Comparison of ENCODE assay signal across 15 cellular contexts in the genomic region with DNA sequence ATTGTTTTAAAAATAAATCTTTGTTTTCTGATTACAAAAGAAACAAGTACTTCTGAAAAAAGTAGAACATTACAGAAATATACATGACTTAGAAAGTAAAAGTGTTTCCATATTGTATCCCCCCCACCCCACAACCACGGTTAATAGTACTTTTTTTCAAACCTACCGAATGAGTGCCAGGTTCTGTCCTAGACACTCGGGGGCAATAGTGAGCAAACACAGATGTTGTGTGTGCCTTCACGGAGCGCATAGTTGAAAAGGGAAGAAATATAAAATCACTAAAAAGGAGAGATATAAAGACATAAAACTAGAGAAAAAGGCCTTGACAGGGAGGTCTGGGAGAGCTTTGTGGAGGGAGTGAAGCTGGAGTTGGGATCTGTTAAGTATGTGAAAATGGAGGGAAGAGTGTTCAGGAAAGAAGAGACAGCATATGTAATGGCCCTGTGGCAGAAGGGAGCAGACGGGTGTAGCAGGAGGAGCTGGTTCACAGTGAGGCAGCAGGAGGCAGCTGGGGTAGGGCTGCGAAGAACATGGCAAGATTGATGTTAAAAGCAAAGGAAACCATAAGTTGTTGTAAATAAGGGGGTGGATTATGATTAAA. TPM values are rescaled to one million over a fixed set of nuclear protein-coding genes. Genes with fewer than 3 reads are reported as not detected.
A peak's percentile ranks its signal among the peaks of the same experiment; 100 is the strongest.
DNase-seq lines count a peak whose midpoint lies in the region; ATAC-seq and TF ChIP-seq lines count a peak whose summit lies in the region.
"Had no signal": no experiment of that assay in that cellular context is flagged by ENCODE, and none has a peak within 500 bp of the region (broad histone marks: within the 10 kb centered on the region; RNA-seq: fewer than 3 reads in every experiment).

No MANE protein-coding gene starts in this region.

- H3K4me3 ChIP-seq in cardiac muscle cell (no peak overlapping the region), OCI-LY1 (ENCODE audit: low read depth, low read length, poor library complexity, severe bottlenecking) (no peak overlapping the region), fibroblast of the aortic adventitia (ENCODE audit: low read depth, low read length) (no peak overlapping the region)
- H3K4me3 ChIP-seq: uterus had no signal

- H3K4me2 ChIP-seq in OCI-LY1 (ENCODE audit: low read length), result no peak overlapping the region

- H3K4me1 Mint-ChIP-seq in CD14-positive monocyte, result peaks cover 15% of the 10 kb centered on the region
- H3K4me1 Mint-ChIP-seq in stimulated activated memory B cell treated with anti-CD40 and anti-IgM and Interleukin-4, amounts not matched to agents 10 μg/mL and 1 μg/mL and 100 μg/mL, for 72 hours, result peaks cover 36% of the 10 kb centered on the region
- H3K4me1 Mint-ChIP-seq: T-helper 17 cell had no signal

- no peak for DNase-seq in cardiac muscle cell (ENCODE audit: low read depth in 1 of 2, low spot score in 1 of 2)
- DNase-seq in cardiac septum (ENCODE audit: low spot score), result no peak
- DNase-seq in fibroblast of the aortic adventitia (ENCODE audit: low read depth), result no peak
- DNase-seq in CD14-positive monocyte (ENCODE audit: low spot score), result no peak
- no peak for DNase-seq in MV-4-11 (lab: John Stamatoyannopoulos, UW)
- DNase-seq: EL, hippocampal formation, NCI-H2029 treated with DMSO at 0.1 percent for 48 hours, T-helper 17 cell, uterus had no signal

- H3K27me3 ChIP-seq in cardiac muscle cell, result no peaks in the 10 kb centered on the region
- H3K27me3 ChIP-seq in OCI-LY1 (ENCODE audit: insufficient read depth, low read length), result no peaks in the 10 kb centered on the region
- H3K27me3 ChIP-seq: uterus had no signal

- no peak for ATAC-seq in stimulated activated memory B cell treated with anti-CD40 and anti-IgM and Interleukin-4, amounts not matched to agents 10 μg/mL and 1 μg/mL and 100 μg/mL, for 72 hours
- no peak for ATAC-seq in GM21360 (IDR thresholded peaks at IDR 0.05; ENCODE audit: unreplicated experiment)
- ATAC-seq: T-helper 17 cell had no signal

- no peak overlapping the region for H3K27ac Mint-ChIP-seq in CD14-positive monocyte
- H3K27ac Mint-ChIP-seq in stimulated activated memory B cell treated with anti-CD40 and anti-IgM and Interleukin-4, amounts not matched to agents 10 μg/mL and 1 μg/mL and 100 μg/mL, for 72 hours, result no peak overlapping the region
- H3K27ac Mint-ChIP-seq: T-helper 17 cell had no signal

- no peaks in the 10 kb centered on the region for H3K4me1 ChIP-seq in cardiac muscle cell (ENCODE audit: low read depth)
- H3K4me1 ChIP-seq in OCI-LY1 (ENCODE audit: insufficient read depth, low read length, severe bottlenecking), result no peaks in the 10 kb centered on the region
- H3K4me1 ChIP-seq: parathyroid adenoma, uterus had no signal

- intact Hi-C loops in cardiac septum (cut with DNase I), result no loop called here
- intact Hi-C loops in CD14-positive monocyte (cut with micrococcal nuclease), result no loop called here

- H3K9me3 Mint-ChIP-seq in CD14-positive monocyte, result no peaks in the 10 kb centered on the region
- H3K9me3 Mint-ChIP-seq in stimulated activated memory B cell treated with anti-CD40 and anti-IgM and Interleukin-4, amounts not matched to agents 10 μg/mL and 1 μg/mL and 100 μg/mL, for 72 hours, result no peaks in the 10 kb centered on the region

- no peak overlapping the region for H3K4me3 Mint-ChIP-seq in CD14-positive monocyte
- H3K4me3 Mint-ChIP-seq in stimulated activated memory B cell treated with anti-CD40 and anti-IgM and Interleukin-4, amounts not matched to agents 10 μg/mL and 1 μg/mL and 100 μg/mL, for 72 hours, result no peak overlapping the region
- H3K4me3 Mint-ChIP-seq: T-helper 17 cell had no signal

- H3K9me3 ChIP-seq in cardiac muscle cell (ENCODE audit: low read depth), result no peaks in the 10 kb centered on the region
- H3K9me3 ChIP-seq in OCI-LY1 (ENCODE audit: low read length), result no peaks in the 10 kb centered on the region
- H3K9me3 ChIP-seq: uterus had no signal

- no peaks in the 10 kb centered on the region for H3F3A ChIP-seq in OCI-LY1 (ENCODE audit: insufficient read depth, low read length)

- TF ChIP-seq CTCF in cardiac muscle cell (IDR thresholded peaks at IDR 0.05; ENCODE audit: low read depth, low read length), result peak; percentile 13
- peak; percentile 26; the same call in 1 of the 2 replicates for TF ChIP-seq CTCF in OCI-LY1 (IDR thresholded peaks at IDR 0.05; ENCODE audit: low read length)
- peak; percentile 17 for TF ChIP-seq CTCF in fibroblast of the aortic adventitia (IDR thresholded peaks at IDR 0.05; ENCODE audit: insufficient read depth, low read length)
- no peak for TF ChIP-seq CTCF in CD14-positive monocyte (IDR thresholded peaks at IDR 0.05)

- no peaks in the 10 kb centered on the region for H4K20me1 ChIP-seq in OCI-LY1 (ENCODE audit: insufficient read depth, low read length)

- H3K36me3 ChIP-seq in cardiac muscle cell, result no peaks in the 10 kb centered on the region
- H3K36me3 ChIP-seq in OCI-LY1 (ENCODE audit: insufficient read depth, low read length), result no peaks in the 10 kb centered on the region
- H3K36me3 ChIP-seq: uterus had no signal

- no peak overlapping the region for H2AFZ ChIP-seq in OCI-LY1 (ENCODE audit: low read length)
- H2AFZ ChIP-seq: parathyroid adenoma had no signal

- H3K27ac ChIP-seq in cardiac muscle cell, result no peak overlapping the region
- H3K27ac ChIP-seq in OCI-LY1 (ENCODE audit: low read depth, low read length, poor library complexity, severe bottlenecking), result no peak overlapping the region
- H3K27ac ChIP-seq: parathyroid adenoma, uterus had no signal

- no peaks in the 10 kb centered on the region for H3K79me2 ChIP-seq in OCI-LY1 (ENCODE audit: insufficient read depth, low read length)
- H3K79me2 ChIP-seq: parathyroid adenoma had no signal

- no peak overlapping the region for H3K9ac ChIP-seq in OCI-LY1 (ENCODE audit: low read length)
- H3K9ac ChIP-seq: parathyroid adenoma had no signal

- H3K36me3 Mint-ChIP-seq in CD14-positive monocyte, result no peaks in the 10 kb centered on the region
- H3K36me3 Mint-ChIP-seq in stimulated activated memory B cell treated with anti-CD40 and anti-IgM and Interleukin-4, amounts not matched to agents 10 μg/mL and 1 μg/mL and 100 μg/mL, for 72 hours, result no peaks in the 10 kb centered on the region

- peaks cover 7 to 17% (median 15%) of the 10 kb centered on the region in 3 donors for H3K27me3 Mint-ChIP-seq in CD14-positive monocyte (ENCODE audit: low read depth in 3 of 3)
- peaks cover 29% of the 10 kb centered on the region for H3K27me3 Mint-ChIP-seq in stimulated activated memory B cell treated with anti-CD40 and anti-IgM and Interleukin-4, amounts not matched to agents 10 μg/mL and 1 μg/mL and 100 μg/mL, for 72 hours

- no peaks in the 10 kb centered on the region for H3K9me2 ChIP-seq in OCI-LY1 (ENCODE audit: low read depth, low read length)

RNA-seq across cellular contexts. Expression of a gene that starts 42.1 kb away (rescaled TPM):
- total RNA-seq in cardiac muscle cell (0.15 and 0.18 TPM in 2 replicates), cardiac septum (0.05 TPM), fibroblast of the aortic adventitia (ENCODE audit: low replicate concordance) (not detected in 2 replicates)
- polyA plus RNA-seq in cardiac muscle cell (not detected in 2 replicates), CD14-positive monocyte (not detected)
- total RNA-seq: mesenteric fat pad, T-helper 17 cell had no signal
